In genomic region chr17:40514013-40514875, GRCh38 we compare ENCODE assay signal across 22 cellular contexts. TPM values are rescaled to one million over a fixed set of nuclear protein-coding genes. Genes with fewer than 3 reads are reported as not detected.
A peak's percentile ranks its signal among the peaks of the same experiment; 100 is the strongest.
DNase-seq lines count a peak whose midpoint lies in the region; ATAC-seq lines count a peak whose summit lies in the region.
"Had no signal": no experiment of that assay in that cellular context is flagged by ENCODE, and none has a peak within 500 bp of the region (broad histone marks: within the 10 kb centered on the region; RNA-seq: fewer than 3 reads in every experiment).

No MANE protein-coding gene starts in this region.

- no peaks in the 10 kb centered on the region for H3K36me3 ChIP-seq in CD8-positive, alpha-beta memory T cell (ENCODE audit: insufficient read depth, low read length)
- H3K36me3 ChIP-seq: left ventricle myocardium inferior, Peyer's patch had no signal

- peaks cover 53% of the 10 kb centered on the region for H3K4me1 Mint-ChIP-seq in activated T-cell treated with anti-CD3 and anti-CD28 coated beads, Interleukin-2, amount 50 U/mL, for 24 hours (ENCODE audit: low read depth)
- peaks cover 49% of the 10 kb centered on the region for H3K4me1 Mint-ChIP-seq in activated T-cell treated with anti-CD3 and anti-CD28 coated beads, Interleukin-2, amount 50 U/mL, for 4 hours (ENCODE audit: low read depth)
- H3K4me1 Mint-ChIP-seq in CD8-positive, alpha-beta memory T cell, result peaks cover 54 to 67% (median 54%) of the 10 kb centered on the region in 3 donors
- peaks cover 51% of the 10 kb centered on the region for H3K4me1 Mint-ChIP-seq in activated T-helper 2 cell treated with anti-CD3 and anti-CD28 coated beads, Interferon-gamma antibody, Interleukin-2, Interleukin-4, amounts not matched to agents 10 μg/mL and 5 μg/mL and 100 μg/mL, durations not matched to agents 14 hours and 24 hours and 36 hours (ENCODE audit: low read depth)
- peaks cover 51% of the 10 kb centered on the region in 2 donors for H3K4me1 Mint-ChIP-seq in natural killer cell treated with Interleukin-12 subunit alpha and Interleukin-12 subunit beta and Interleukin-15 and Interleukin-18, amount 100 ng/mL, for 72 hours (ENCODE audit: low read depth in 2 of 2)

- intact Hi-C loops in activated T-helper 2 cell treated with anti-CD3 and anti-CD28 coated beads, Interferon-gamma antibody, Interleukin-2, Interleukin-4, amounts not matched to agents 10 μg/mL and 5 μg/mL and 100 μg/mL, durations not matched to agents 14 hours and 24 hours and 36 hours (cut with micrococcal nuclease), result no loop called here

- H3K27ac Mint-ChIP-seq in activated T-cell treated with anti-CD3 and anti-CD28 coated beads, Interleukin-2, amount 50 U/mL, for 24 hours, result no peak overlapping the region
- peak overlapping the region in 7 of 8 donors; percentile 27 to 97 (median 73) for H3K27ac Mint-ChIP-seq in CD8-positive, alpha-beta memory T cell
- H3K27ac Mint-ChIP-seq in activated T-helper 2 cell treated with anti-CD3 and anti-CD28 coated beads, Interferon-gamma antibody, Interleukin-2, Interleukin-4, amounts not matched to agents 10 μg/mL and 5 μg/mL and 100 μg/mL, durations not matched to agents 14 hours and 24 hours and 36 hours, result peak overlapping the region; percentile 3
- peak overlapping the region; percentile 17 to 56 for H3K27ac Mint-ChIP-seq in natural killer cell treated with Interleukin-12 subunit alpha and Interleukin-12 subunit beta and Interleukin-15 and Interleukin-18, amount 100 ng/mL, for 72 hours
- H3K27ac Mint-ChIP-seq: activated T-cell treated with anti-CD3 and anti-CD28 coated beads, Interleukin-2, amount 50 U/mL, for 72 hours had no signal

- H3K36me3 Mint-ChIP-seq in activated T-cell treated with anti-CD3 and anti-CD28 coated beads, Interleukin-2, amount 50 U/mL, for 24 hours (ENCODE audit: low read depth), result no peaks in the 10 kb centered on the region
- no peaks in the 10 kb centered on the region for H3K36me3 Mint-ChIP-seq in activated T-cell treated with anti-CD3 and anti-CD28 coated beads, Interleukin-2, amount 50 U/mL, for 4 hours (ENCODE audit: insufficient read depth)
- H3K36me3 Mint-ChIP-seq in CD8-positive, alpha-beta memory T cell, result no peaks in the 10 kb centered on the region
- peaks cover 7% of the 10 kb centered on the region for H3K36me3 Mint-ChIP-seq in activated T-helper 2 cell treated with anti-CD3 and anti-CD28 coated beads, Interferon-gamma antibody, Interleukin-2, Interleukin-4, amounts not matched to agents 10 μg/mL and 5 μg/mL and 100 μg/mL, durations not matched to agents 14 hours and 24 hours and 36 hours (ENCODE audit: low read depth)
- no peaks in the 10 kb centered on the region for H3K36me3 Mint-ChIP-seq in natural killer cell treated with Interleukin-12 subunit alpha and Interleukin-12 subunit beta and Interleukin-15 and Interleukin-18, amount 100 ng/mL, for 72 hours

- H3K27ac ChIP-seq in CD8-positive, alpha-beta memory T cell (ENCODE audit: low read depth, low read length), result no peak overlapping the region
- H3K27ac ChIP-seq: left ventricle myocardium inferior, Peyer's patch, SK-N-MC, testis had no signal

- no peaks in the 10 kb centered on the region for H3K27me3 Mint-ChIP-seq in activated T-cell treated with anti-CD3 and anti-CD28 coated beads, Interleukin-2, amount 50 U/mL, for 24 hours
- no peaks in the 10 kb centered on the region for H3K27me3 Mint-ChIP-seq in activated T-cell treated with anti-CD3 and anti-CD28 coated beads, Interleukin-2, amount 50 U/mL, for 4 hours (ENCODE audit: low read depth)
- peaks cover 0 to 5% of the 10 kb centered on the region in 2 donors for H3K27me3 Mint-ChIP-seq in CD8-positive, alpha-beta memory T cell
- H3K27me3 Mint-ChIP-seq in activated T-helper 2 cell treated with anti-CD3 and anti-CD28 coated beads, Interferon-gamma antibody, Interleukin-2, Interleukin-4, amounts not matched to agents 10 μg/mL and 5 μg/mL and 100 μg/mL, durations not matched to agents 14 hours and 24 hours and 36 hours (ENCODE audit: low read depth), result no peaks in the 10 kb centered on the region
- H3K27me3 Mint-ChIP-seq in natural killer cell treated with Interleukin-12 subunit alpha and Interleukin-12 subunit beta and Interleukin-15 and Interleukin-18, amount 100 ng/mL, for 72 hours, result peaks cover 0 to 10% of the 10 kb centered on the region in 2 donors

- ATAC-seq in activated T-cell treated with anti-CD3 and anti-CD28 coated beads, Interleukin-2, amount 50 U/mL, for 4 hours, result no peak
- ATAC-seq in natural killer cell treated with Interleukin-12 subunit alpha and Interleukin-12 subunit beta and Interleukin-15 and Interleukin-18, amount 100 ng/mL, for 72 hours, result no peak
- no peak for ATAC-seq in HG02610 (IDR thresholded peaks at IDR 0.05; ENCODE audit: unreplicated experiment)
- ATAC-seq: activated T-cell treated with anti-CD3 and anti-CD28 coated beads, Interleukin-2, amount 50 U/mL, for 72 hours; mucosa of descending colon had no signal

- POLR2A ChIA-PET in CD8-positive, alpha-beta memory T cell (lab: Charles Lee), result no interaction called here

- no peak overlapping the region for H3K4me3 Mint-ChIP-seq in activated T-cell treated with anti-CD3 and anti-CD28 coated beads, Interleukin-2, amount 50 U/mL, for 24 hours
- H3K4me3 Mint-ChIP-seq in activated T-cell treated with anti-CD3 and anti-CD28 coated beads, Interleukin-2, amount 50 U/mL, for 4 hours, result no peak overlapping the region
- H3K4me3 Mint-ChIP-seq in CD8-positive, alpha-beta memory T cell, result peak overlapping the region in 4 of 7 donors; percentile 6 to 54 (median 28)
- H3K4me3 Mint-ChIP-seq in activated T-helper 2 cell treated with anti-CD3 and anti-CD28 coated beads, Interferon-gamma antibody, Interleukin-2, Interleukin-4, amounts not matched to agents 10 μg/mL and 5 μg/mL and 100 μg/mL, durations not matched to agents 14 hours and 24 hours and 36 hours (ENCODE audit: low read depth), result no peak overlapping the region
- peak overlapping the region; percentile 33 for H3K4me3 Mint-ChIP-seq in natural killer cell treated with Interleukin-12 subunit alpha and Interleukin-12 subunit beta and Interleukin-15 and Interleukin-18, amount 100 ng/mL, for 72 hours

- peak; percentile 22 for DNase-seq in activated T-cell treated with anti-CD3 and anti-CD28 coated beads, Interleukin-2, amount 50 U/mL, for 24 hours
- DNase-seq in activated T-cell treated with anti-CD3 and anti-CD28 coated beads, Interleukin-2, amount 50 U/mL, for 4 hours, result no peak
- no peak for DNase-seq in CD8-positive, alpha-beta memory T cell
- DNase-seq in activated T-helper 2 cell treated with anti-CD3 and anti-CD28 coated beads, Interferon-gamma antibody, Interleukin-2, Interleukin-4, amounts not matched to agents 10 μg/mL and 5 μg/mL and 100 μg/mL, durations not matched to agents 14 hours and 24 hours and 36 hours (ENCODE audit: low spot score), result no peak
- DNase-seq in natural killer cell treated with Interleukin-12 subunit alpha and Interleukin-12 subunit beta and Interleukin-15 and Interleukin-18, amount 100 ng/mL, for 72 hours (ENCODE audit: low spot score), result no peak
- DNase-seq in iPS-NIHi11 (ENCODE audit: low spot score) (no peak), ureter (ENCODE audit: low spot score) (no peak)
- DNase-seq: activated T-cell treated with anti-CD3 and anti-CD28 coated beads, Interleukin-2, amount 50 U/mL, for 72 hours; amygdala; cerebellar nuclear complex; Karpas-422; left ventricle myocardium inferior; mucosa of descending colon; NCI-H1092; NCI-H2081; NCI-H446 treated with DMSO at 0.1 percent for 48 hours; NK-92 treated with Interleukin-12 subunit alpha and Interleukin-12 subunit beta, amount 100 ng/mL, for 24 hours; nucleus accumbens; testis had no signal

- no peaks in the 10 kb centered on the region for H3K9me3 Mint-ChIP-seq in activated T-cell treated with anti-CD3 and anti-CD28 coated beads, Interleukin-2, amount 50 U/mL, for 24 hours
- no peaks in the 10 kb centered on the region for H3K9me3 Mint-ChIP-seq in activated T-cell treated with anti-CD3 and anti-CD28 coated beads, Interleukin-2, amount 50 U/mL, for 4 hours
- H3K9me3 Mint-ChIP-seq in CD8-positive, alpha-beta memory T cell, result no peaks in the 10 kb centered on the region
- no peaks in the 10 kb centered on the region for H3K9me3 Mint-ChIP-seq in activated T-helper 2 cell treated with anti-CD3 and anti-CD28 coated beads, Interferon-gamma antibody, Interleukin-2, Interleukin-4, amounts not matched to agents 10 μg/mL and 5 μg/mL and 100 μg/mL, durations not matched to agents 14 hours and 24 hours and 36 hours
- H3K9me3 Mint-ChIP-seq in natural killer cell treated with Interleukin-12 subunit alpha and Interleukin-12 subunit beta and Interleukin-15 and Interleukin-18, amount 100 ng/mL, for 72 hours, result no peaks in the 10 kb centered on the region

- H3K4me1 ChIP-seq in CD8-positive, alpha-beta memory T cell (ENCODE audit: insufficient read depth, low read length), result peaks cover 60% of the 10 kb centered on the region

- CTCF ChIA-PET in CD8-positive, alpha-beta memory T cell (lab: Charles Lee), result interaction anchor here (2.4 kb wide), 2 partner anchors 33 to 38 kb away, joined by 8 read pairs; no protein-coding TSS in a partner anchor

- H3K27me3 ChIP-seq in CD8-positive, alpha-beta memory T cell (ENCODE audit: insufficient read depth, low read length, poor library complexity, severe bottlenecking), result no peaks in the 10 kb centered on the region
- H3K27me3 ChIP-seq: Peyer's patch, testis had no signal

- peak overlapping the region; percentile 40 for H3K4me3 ChIP-seq in CD8-positive, alpha-beta memory T cell (ENCODE audit: low read length)
- H3K4me3 ChIP-seq: left ventricle myocardium inferior, mucosa of descending colon, Peyer's patch, SK-N-MC, testis had no signal

- no peaks in the 10 kb centered on the region for H3K9me3 ChIP-seq in CD8-positive, alpha-beta memory T cell (ENCODE audit: low read length)
- H3K9me3 ChIP-seq: left ventricle myocardium inferior, mucosa of descending colon, Peyer's patch, testis had no signal

RNA-seq across cellular contexts. Expression of gene TNS4, which starts 12.8 kb away (rescaled TPM):
- 1 to 10 TPM; 3.9 to 4.7 (median 4.1) TPM for total RNA-seq in activated T-cell treated with anti-CD3 and anti-CD28 coated beads, Interleukin-2, amount 50 U/mL, for 4 hours
- 1 to 10 TPM; 3.1 TPM for total RNA-seq in CD8-positive, alpha-beta memory T cell
- 0.41 TPM for polyA plus RNA-seq in CD8-positive, alpha-beta memory T cell
- 8.7 and 9.0 TPM in 2 replicates for total RNA-seq in activated T-helper 2 cell treated with anti-CD3 and anti-CD28 coated beads, Interferon-gamma antibody, Interleukin-2, Interleukin-4, amounts not matched to agents 10 μg/mL and 5 μg/mL and 100 μg/mL, durations not matched to agents 14 hours and 24 hours and 36 hours
- total RNA-seq in natural killer cell treated with Interleukin-12 subunit alpha and Interleukin-12 subunit beta and Interleukin-15 and Interleukin-18, amount 100 ng/mL, for 72 hours, result 1 to 10 TPM in 1 of 2 donors, under 1 TPM in 1; 0.76 to 2.9 TPM
- 53.1 TPM for total RNA-seq in ureter
- total RNA-seq: left ventricle myocardium inferior had no signal

RNA-seq across cellular contexts. Expression of gene CCR7, which starts 51.0 kb away (rescaled TPM):
- 100 to 1,000 TPM in 2 of 3 donors, 10 to 100 TPM in 1; 77.3 to 109 (median 108) TPM for total RNA-seq in activated T-cell treated with anti-CD3 and anti-CD28 coated beads, Interleukin-2, amount 50 U/mL, for 4 hours
- 100 to 1,000 TPM; 152 to 154 TPM for total RNA-seq in CD8-positive, alpha-beta memory T cell
- polyA plus RNA-seq in CD8-positive, alpha-beta memory T cell, result 286 TPM
- total RNA-seq in activated T-helper 2 cell treated with anti-CD3 and anti-CD28 coated beads, Interferon-gamma antibody, Interleukin-2, Interleukin-4, amounts not matched to agents 10 μg/mL and 5 μg/mL and 100 μg/mL, durations not matched to agents 14 hours and 24 hours and 36 hours, result 367 and 374 TPM in 2 replicates
- 10 to 100 TPM; 65.7 to 71.1 TPM for total RNA-seq in natural killer cell treated with Interleukin-12 subunit alpha and Interleukin-12 subunit beta and Interleukin-15 and Interleukin-18, amount 100 ng/mL, for 72 hours
- total RNA-seq in ureter, result 0.57 TPM
- total RNA-seq: left ventricle myocardium inferior had no signal

Comparison
In these comparisons a context has a peak if more than half of its experiments do, and no peak if none do; other contexts are left out.
1. H3K4me3 Mint-ChIP-seq: peak in CD8-positive, alpha-beta memory T cell (4 of 7) and natural killer cell treated with Interleukin-12 subunit alpha and Interleukin-12 subunit beta and Interleukin-15 and Interleukin-18, amount 100 ng/mL, for 72 hours (single experiment); none in activated T-cell treated with anti-CD3 and anti-CD28 coated beads, Interleukin-2, amount 50 U/mL, for 24 hours (single experiment), activated T-cell treated with anti-CD3 and anti-CD28 coated beads, Interleukin-2, amount 50 U/mL, for 4 hours (single experiment) and activated T-helper 2 cell treated with anti-CD3 and anti-CD28 coated beads, Interferon-gamma antibody, Interleukin-2, Interleukin-4, amounts not matched to agents 10 μg/mL and 5 μg/mL and 100 μg/mL, durations not matched to agents 14 hours and 24 hours and 36 hours (single experiment).
2. RNA of gene CCR7, which starts 51.0 kb away (total RNA-seq): 367 to 374 TPM in activated T-helper 2 cell treated with anti-CD3 and anti-CD28 coated beads, Interferon-gamma antibody, Interleukin-2, Interleukin-4, amounts not matched to agents 10 μg/mL and 5 μg/mL and 100 μg/mL, durations not matched to agents 14 hours and 24 hours and 36 hours, 152 to 154 TPM in CD8-positive, alpha-beta memory T cell, 77.3 to 109 TPM in activated T-cell treated with anti-CD3 and anti-CD28 coated beads, Interleukin-2, amount 50 U/mL, for 4 hours and 65.7 to 71.1 TPM in natural killer cell treated with Interleukin-12 subunit alpha and Interleukin-12 subunit beta and Interleukin-15 and Interleukin-18, amount 100 ng/mL, for 72 hours; 0.57 TPM in ureter (single experiment); every median in the first group is over 10 times any median in the second.